31 cellular contexts compared by ENCODE assay signal in genomic region chr19:4939466-4939865, GRCh38. TPM values are rescaled to one million over a fixed set of nuclear protein-coding genes. Genes with fewer than 3 reads are reported as not detected.
"Had no signal": no experiment of that assay in that cellular context is flagged by ENCODE, and none has a peak within 500 bp of the region (broad histone marks: within the 10 kb centered on the region; RNA-seq: fewer than 3 reads in every experiment).

No MANE protein-coding gene starts in this region.

- H3K4me1 ChIP-seq: heart left ventricle, left lung, lower lobe of right lung, upper lobe of left lung had no signal

- DNase-seq: activated CD4-positive, alpha-beta memory T cell treated with anti-CD3 and anti-CD28 coated beads, Interleukin-2, amount 10 ng/mL, durations not matched to agents 7 days and 5 days; activated CD4-positive, alpha-beta T cell treated with anti-CD3 and anti-CD28 coated beads for 1 hour; activated CD4-positive, alpha-beta T cell treated with anti-CD3 and anti-CD28 coated beads, Interleukin-2, amount 10 ng/mL, durations not matched to agents 7 days and 5 days; activated CD8-positive, alpha-beta memory T cell treated with anti-CD3 and anti-CD28 coated beads, Interleukin-2, amount 50 U/mL, for 48 hours; activated gamma-delta T cell; activated naive CD4-positive, alpha-beta T cell treated with anti-CD3 and anti-CD28 coated beads, Interleukin-2, amount 10 ng/mL, durations not matched to agents 7 days and 5 days; activated T-cell treated with anti-CD3 and anti-CD28 coated beads, Interleukin-2, amount 50 U/mL, for 24 hours; amniotic stem cell; brain microvascular endothelial cell; foreskin fibroblast; heart left ventricle; left lung; lower lobe of right lung; mesendoderm; natural killer cell; ovary; retina; stimulated activated CD4-positive, alpha-beta T cell treated with anti-CD3 and anti-CD28 coated beads, Interleukin-12 subunit alpha, Interleukin-12 subunit beta, amount 100 ng/mL, for 4 hours; stimulated activated CD4-positive, alpha-beta T cell treated with anti-CD3 and anti-CD28 coated beads, Interleukin-4, amount 100 ng/mL, for 1 hour; T-helper 17 cell; T1000; upper lobe of left lung had no signal

- ATAC-seq: esophagus mucosa; heart left ventricle; left lung; lower lobe of right lung; natural killer cell; sciatic nerve; stimulated activated effector memory CD8-positive, alpha-beta T cell treated with anti-CD3 and anti-CD28 coated beads, Interleukin-12 subunit alpha, Interleukin-12 subunit beta, amount 100 ng/mL, for 72 hours; T-helper 17 cell had no signal

- H3K27me3 ChIP-seq: brain microvascular endothelial cell, heart left ventricle, left lung, neutrophil, ovary, upper lobe of left lung had no signal

- H3K4me3 ChIP-seq: heart left ventricle, left lung, lower lobe of right lung, ovary, skin epidermis, upper lobe of left lung had no signal

- H3K36me3 ChIP-seq: left lung, lower lobe of right lung, ovary, upper lobe of left lung had no signal

- H3K9me3 ChIP-seq: heart left ventricle, left lung, lower lobe of right lung, neutrophil, ovary, upper lobe of left lung had no signal

- H3K27ac ChIP-seq: brain microvascular endothelial cell, heart left ventricle, left lung, lower lobe of right lung, neutrophil, ovary, skin epidermis, upper lobe of left lung had no signal

RNA-seq across cellular contexts. Expression of gene ARRDC5, which starts 36.8 kb away (rescaled TPM):
- total RNA-seq: astrocyte, cardiac septum, esophagus mucosa, kidney epithelial cell, progenitor cell of endocrine pancreas had no signal
